Comparison of ENCODE assay signal across 17 cellular contexts in the genomic region with DNA sequence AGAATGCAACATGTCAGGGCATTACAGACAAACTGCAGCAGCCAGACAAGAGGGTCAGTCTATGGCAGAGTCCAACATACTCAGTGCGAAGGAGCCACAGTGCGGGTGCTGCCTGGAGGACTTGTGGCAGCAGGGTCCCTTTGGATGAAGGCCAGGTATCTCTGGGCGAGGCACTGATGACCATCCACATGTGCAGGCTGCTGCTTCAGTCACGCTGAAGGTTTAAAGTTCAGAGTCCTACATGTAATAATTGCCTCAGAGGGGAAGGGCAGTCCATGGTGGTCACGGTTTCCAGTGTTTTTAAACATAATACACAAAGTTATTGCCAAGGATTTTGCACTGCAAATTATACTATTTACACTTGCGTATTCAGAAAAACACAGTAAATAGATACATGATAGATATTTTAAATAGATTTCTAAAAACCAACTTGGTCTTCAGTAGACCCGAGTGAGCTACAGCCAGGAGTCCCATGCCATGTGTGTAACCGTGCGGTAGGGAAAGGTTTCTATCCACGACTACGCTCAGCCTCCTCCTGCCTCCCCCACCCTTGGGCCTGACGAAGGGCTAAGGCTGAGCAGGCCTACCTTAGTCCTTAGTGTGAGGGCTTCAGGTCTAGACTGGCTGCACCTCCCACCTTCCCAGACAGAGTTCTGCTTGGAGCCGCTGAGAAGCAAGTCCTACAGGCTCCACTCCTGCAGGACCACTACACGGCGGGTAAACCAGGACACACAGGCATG.
"Had no signal": no experiment of that assay in that cellular context is flagged by ENCODE, and none has a peak within 500 bp of the region (broad histone marks: within the 10 kb centered on the region; RNA-seq: fewer than 3 reads in every experiment).

No MANE protein-coding gene starts in this region.

- H3K36me3 Mint-ChIP-seq: natural killer cell treated with Interleukin-12 subunit alpha and Interleukin-12 subunit beta and Interleukin-15 and Interleukin-18, amount 100 ng/mL, for 72 hours had no signal

- DNase-seq: activated CD4-positive, alpha-beta T cell treated with anti-CD3 and anti-CD28 coated beads, Interleukin-2, amount 50 U/mL, for 1 hour; activated CD4-positive, CD25-positive, alpha-beta regulatory T cell; activated gamma-delta T cell; activated T-cell treated with anti-CD3 and anti-CD28 coated beads, Interleukin-2, amount 50 U/mL, for 4 hours; colonic mucosa; gastrocnemius medialis; kidney; occipital lobe; psoas muscle; stimulated activated CD4-positive, alpha-beta T cell treated with anti-CD3 and anti-CD28 coated beads, Interleukin-15, amount 100 ng/mL, for 24 hours; stimulated activated CD4-positive, alpha-beta T cell treated with anti-CD3 and anti-CD28 coated beads, Interleukin-4, amount 100 ng/mL, for 24 hours; stomach; uterus had no signal

- H3K9me3 Mint-ChIP-seq: activated T-cell treated with anti-CD3 and anti-CD28 coated beads, Interleukin-2, amount 50 U/mL, for 4 hours; natural killer cell treated with Interleukin-12 subunit alpha and Interleukin-12 subunit beta and Interleukin-15 and Interleukin-18, amount 100 ng/mL, for 72 hours; T-helper 1 cell treated with Interleukin-12 subunit alpha and Interleukin-12 subunit beta and Interleukin-4 antibody, amounts not matched to agents 30 μg/mL and 1 μg/mL, for 36 hours had no signal

- H3K9me3 ChIP-seq: colonic mucosa, gastrocnemius medialis, psoas muscle, stomach, thoracic aorta, uterus had no signal

- H3K27me3 Mint-ChIP-seq: natural killer cell treated with Interleukin-12 subunit alpha and Interleukin-12 subunit beta and Interleukin-15 and Interleukin-18, amount 100 ng/mL, for 72 hours had no signal

- H3K27me3 ChIP-seq: colonic mucosa, gastrocnemius medialis, stomach, uterus had no signal

- H3K4me3 ChIP-seq: colonic mucosa, gastrocnemius medialis, psoas muscle, stomach, thoracic aorta, uterus had no signal

- ATAC-seq: activated T-cell treated with anti-CD3 and anti-CD28 coated beads, Interleukin-2, amount 50 U/mL, for 4 hours; gastrocnemius medialis; SK-N-SH treated with all-trans-retinoic acid at 6 μM for 48 hours had no signal

- H3K27ac Mint-ChIP-seq: natural killer cell treated with Interleukin-12 subunit alpha and Interleukin-12 subunit beta and Interleukin-15 and Interleukin-18, amount 100 ng/mL, for 72 hours; T-helper 1 cell treated with Interleukin-12 subunit alpha and Interleukin-12 subunit beta and Interleukin-4 antibody, amounts not matched to agents 30 μg/mL and 1 μg/mL, for 36 hours had no signal

- H3K4me1 ChIP-seq: colonic mucosa, uterus had no signal

- H3K36me3 ChIP-seq: colonic mucosa, uterus had no signal

- H3K4me3 Mint-ChIP-seq: activated T-cell treated with anti-CD3 and anti-CD28 coated beads, Interleukin-2, amount 50 U/mL, for 4 hours; natural killer cell treated with Interleukin-12 subunit alpha and Interleukin-12 subunit beta and Interleukin-15 and Interleukin-18, amount 100 ng/mL, for 72 hours; T-helper 1 cell treated with Interleukin-12 subunit alpha and Interleukin-12 subunit beta and Interleukin-4 antibody, amounts not matched to agents 30 μg/mL and 1 μg/mL, for 36 hours had no signal

- H3K27ac ChIP-seq: colonic mucosa, gastrocnemius medialis, psoas muscle, stomach, thoracic aorta, uterus had no signal
